In genomic region chr12:96193725-96194571, GRCh38 we compare ENCODE assay signal across 8 cellular contexts. TPM values are rescaled to one million over a fixed set of nuclear protein-coding genes. Genes with fewer than 3 reads are reported as not detected.
DNase-seq lines count a peak whose midpoint lies in the region; ATAC-seq and TF ChIP-seq lines count a peak whose summit lies in the region.

TSS of gene ELK3 (plus strand) at chr12:96194375.

- peak within 1 kb of the TSS; percentile 97 for H3K27ac ChIP-seq in A673 (ENCODE audit: low read depth, low read length, poor library complexity, severe bottlenecking)

- CTCF ChIA-PET in A673 (lab: Charles Lee) = no interaction called here

- H3K4me3 Mint-ChIP-seq in memory B cell = peak within 1 kb of the TSS; percentile 97
- peak within 1 kb of the TSS; percentile 87 to 89 for H3K4me3 Mint-ChIP-seq in stimulated activated naive B cell treated with anti-CD40 and anti-IgM and Interleukin-4, amounts not matched to agents 10 μg/mL and 1 μg/mL and 100 μg/mL, for 72 hours

- peaks cover 2% of the 10 kb centered on the region for H3K36me3 Mint-ChIP-seq in memory B cell
- peaks cover 0 to 4% of the 10 kb centered on the region in 2 donors for H3K36me3 Mint-ChIP-seq in stimulated activated naive B cell treated with anti-CD40 and anti-IgM and Interleukin-4, amounts not matched to agents 10 μg/mL and 1 μg/mL and 100 μg/mL, for 72 hours

- peak; percentile 83 for DNase-seq in A673 (ENCODE audit: low spot score)
- DNase-seq in NCI-H774 (lab: John Stamatoyannopoulos, UW) = peak; percentile 48
- peak; percentile 78 for DNase-seq in activated CD8-positive, alpha-beta memory T cell treated with anti-CD3 and anti-CD28 coated beads for 24 hours
- DNase-seq in memory B cell (ENCODE audit: low spot score in 2 of 2) = peak; percentile 41 to 67
- peak; percentile 57 for DNase-seq in stimulated activated naive B cell treated with anti-CD40 and anti-IgM and Interleukin-4, amounts not matched to agents 10 μg/mL and 1 μg/mL and 100 μg/mL, for 72 hours

- intact Hi-C loops in A673 (cut with micrococcal nuclease; ENCODE audit: unreplicated experiment) = no loop called here

- peak within 1 kb of the TSS; percentile 99 for H3K9ac ChIP-seq in endocrine pancreas (ENCODE audit: control insufficient read depth, insufficient read depth, low read length)

- H3K4me1 Mint-ChIP-seq in memory B cell = peaks cover 49% of the 10 kb centered on the region
- H3K4me1 Mint-ChIP-seq in stimulated activated naive B cell treated with anti-CD40 and anti-IgM and Interleukin-4, amounts not matched to agents 10 μg/mL and 1 μg/mL and 100 μg/mL, for 72 hours = peaks cover 27 to 66% of the 10 kb centered on the region in 2 donors

- POLR2A ChIA-PET in A673 (lab: Charles Lee; ENCODE audit: low non-redundant PET) = no interaction called here

- H3K27me3 ChIP-seq in A673 (replicated peaks; ENCODE audit: insufficient read depth, low read depth, low read length, poor library complexity) (no peaks in the 10 kb centered on the region), endocrine pancreas (ENCODE audit: control insufficient read depth, insufficient read depth, low read length) (no peaks in the 10 kb centered on the region)

- no peaks in the 10 kb centered on the region for H3K9me3 Mint-ChIP-seq in memory B cell
- H3K9me3 Mint-ChIP-seq in stimulated activated naive B cell treated with anti-CD40 and anti-IgM and Interleukin-4, amounts not matched to agents 10 μg/mL and 1 μg/mL and 100 μg/mL, for 72 hours = peaks cover 0 to 2% of the 10 kb centered on the region in 2 donors

- no peak for TF ChIP-seq CTCF in A673 (conservative IDR thresholded peaks at IDR 0.05; ENCODE audit: low read depth, low read length)

- BruUV-seq in A673 (replicated peaks; lab: Mats Ljungman, UMichigan) = no TSS peak

- no peaks in the 10 kb centered on the region for H3K27me3 Mint-ChIP-seq in memory B cell
- H3K27me3 Mint-ChIP-seq in stimulated activated naive B cell treated with anti-CD40 and anti-IgM and Interleukin-4, amounts not matched to agents 10 μg/mL and 1 μg/mL and 100 μg/mL, for 72 hours = no peaks in the 10 kb centered on the region

- H3K4me3 ChIP-seq in A673 (ENCODE audit: low read depth, low read length, poor library complexity, severe bottlenecking) (peak within 1 kb of the TSS; percentile 92), endocrine pancreas (ENCODE audit: control insufficient read depth, insufficient read depth, low read length) (peak within 1 kb of the TSS; percentile 58)

- H3K27ac Mint-ChIP-seq in memory B cell = peak within 1 kb of the TSS; percentile 95
- H3K27ac Mint-ChIP-seq in stimulated activated naive B cell treated with anti-CD40 and anti-IgM and Interleukin-4, amounts not matched to agents 10 μg/mL and 1 μg/mL and 100 μg/mL, for 72 hours = peak within 1 kb of the TSS; percentile 95

- no peaks in the 10 kb centered on the region for H3K36me3 ChIP-seq in A673 (ENCODE audit: insufficient read depth, low read length, poor library complexity, severe bottlenecking)
- H3K36me3 ChIP-seq in endocrine pancreas (ENCODE audit: control insufficient read depth, insufficient read depth, low read length) = no peaks in the 10 kb centered on the region

- peaks cover 32% of the 10 kb centered on the region for H3K4me1 ChIP-seq in A673 (ENCODE audit: insufficient read depth, low read length, poor library complexity, severe bottlenecking)
- no peaks in the 10 kb centered on the region for H3K4me1 ChIP-seq in endocrine pancreas (ENCODE audit: control insufficient read depth, insufficient read depth, low read length)

- no peaks in the 10 kb centered on the region for H3K9me3 ChIP-seq in A673 (ENCODE audit: low read depth, low read length, poor library complexity, severe bottlenecking)
- no peaks in the 10 kb centered on the region for H3K9me3 ChIP-seq in endocrine pancreas (ENCODE audit: control insufficient read depth, low read length)

- ATAC-seq in GM18511 (IDR thresholded peaks at IDR 0.05; ENCODE audit: unreplicated experiment) = peak; percentile 51
- peak; percentile 48 for ATAC-seq in HG03095 (IDR thresholded peaks at IDR 0.05; ENCODE audit: unreplicated experiment)
- ATAC-seq in memory B cell (ENCODE audit: low read depth) = peak; percentile 64
- ATAC-seq in stimulated activated naive B cell treated with anti-CD40 and anti-IgM and Interleukin-4, amounts not matched to agents 10 μg/mL and 1 μg/mL and 100 μg/mL, for 72 hours (replicated peaks) = peak; percentile 62 to 66

RNA-seq across cellular contexts. Expression of gene ELK3, which starts in this region (rescaled TPM):
- total RNA-seq in A673 (2021) = 55.2 and 62.1 TPM in 2 replicates

Comparison
In these comparisons a context has a peak if more than half of its experiments do, and no peak if none do; other contexts are left out.
1. Peak in every context shown above with its lines: DNase-seq, ATAC-seq, H3K4me3 ChIP-seq and H3K27ac ChIP-seq.